In genomic region chr7:1965579-1966294, GRCh38 we compare ENCODE assay signal across 18 cellular contexts.
"Had no signal": no experiment of that assay in that cellular context is flagged by ENCODE, and none has a peak within 500 bp of the region (broad histone marks: within the 10 kb centered on the region; RNA-seq: fewer than 3 reads in every experiment).

No MANE protein-coding gene starts in this region.

- H3K4me1 ChIP-seq: gastrocnemius medialis, pancreas had no signal

- ATAC-seq: activated CD8-positive, alpha-beta T cell treated with anti-CD3 and anti-CD28 coated beads, Interleukin-2, amount 10 ng/mL, durations not matched to agents 7 days and 5 days; effector memory CD8-positive, alpha-beta T cell; gastrocnemius medialis; pancreas had no signal

- H3K4me3 Mint-ChIP-seq: activated CD8-positive, alpha-beta T cell treated with anti-CD3 and anti-CD28 coated beads, Interleukin-2, amount 10 ng/mL, durations not matched to agents 7 days and 5 days; activated T-helper 1 cell treated with anti-CD3 and anti-CD28 coated beads, Interleukin-12 subunit alpha, Interleukin-12 subunit beta, Interleukin-2, Interleukin-4 antibody, amounts not matched to agents 30 ng/mL and 10 ng/mL and 1 ng/mL, durations not matched to agents 14 hours and 24 hours and 36 hours; dendritic cell treated with granulocyte-macrophage colony-stimulating factor and Interleukin-4, amounts not matched to agents 40 ng/mL and 50 ng/mL, for 4 days; effector memory CD8-positive, alpha-beta T cell; type B pancreatic cell had no signal

- DNase-seq: activated CD4-positive, alpha-beta T cell treated with anti-CD3 and anti-CD28 coated beads for 48 hours; activated CD8-positive, alpha-beta memory T cell treated with anti-CD3 and anti-CD28 coated beads, Interleukin-2, amount 50 U/mL, for 48 hours; activated CD8-positive, alpha-beta T cell treated with anti-CD3 and anti-CD28 coated beads, Interleukin-2, amount 10 ng/mL, durations not matched to agents 7 days and 5 days; activated naive CD4-positive, alpha-beta T cell; effector memory CD8-positive, alpha-beta T cell; gastrocnemius medialis; hippocampal formation; kidney glomerular epithelial cell; SK-N-SH; stimulated activated CD4-positive, alpha-beta T cell treated with anti-CD3 and anti-CD28 coated beads, Interleukin-1b, Interleukin-23, amount 100 ng/mL, for 48 hours; stimulated activated naive CD4-positive, alpha-beta T cell; T-helper 1 cell; WERI-Rb-1 had no signal

- H3K9me3 Mint-ChIP-seq: type B pancreatic cell had no signal

- H3K27me3 Mint-ChIP-seq: dendritic cell treated with granulocyte-macrophage colony-stimulating factor and Interleukin-4, amounts not matched to agents 40 ng/mL and 50 ng/mL, for 4 days; effector memory CD8-positive, alpha-beta T cell; type B pancreatic cell had no signal

- H3K27me3 ChIP-seq: gastrocnemius medialis, pancreas had no signal

- H3K27ac Mint-ChIP-seq: activated CD8-positive, alpha-beta T cell treated with anti-CD3 and anti-CD28 coated beads, Interleukin-2, amount 10 ng/mL, durations not matched to agents 7 days and 5 days; activated T-helper 1 cell treated with anti-CD3 and anti-CD28 coated beads, Interleukin-12 subunit alpha, Interleukin-12 subunit beta, Interleukin-2, Interleukin-4 antibody, amounts not matched to agents 30 ng/mL and 10 ng/mL and 1 ng/mL, durations not matched to agents 14 hours and 24 hours and 36 hours; dendritic cell treated with granulocyte-macrophage colony-stimulating factor and Interleukin-4, amounts not matched to agents 40 ng/mL and 50 ng/mL, for 4 days; effector memory CD8-positive, alpha-beta T cell; type B pancreatic cell had no signal

- H3K36me3 ChIP-seq: gastrocnemius medialis, pancreas, WERI-Rb-1 had no signal

- H3K27ac ChIP-seq: epithelial cell of prostate, gastrocnemius medialis, pancreas had no signal

- H3K4me3 ChIP-seq: gastrocnemius medialis, pancreas had no signal

- H3K9me3 ChIP-seq: gastrocnemius medialis, pancreas had no signal
